25 cellular contexts compared by ENCODE assay signal in the genomic region with DNA sequence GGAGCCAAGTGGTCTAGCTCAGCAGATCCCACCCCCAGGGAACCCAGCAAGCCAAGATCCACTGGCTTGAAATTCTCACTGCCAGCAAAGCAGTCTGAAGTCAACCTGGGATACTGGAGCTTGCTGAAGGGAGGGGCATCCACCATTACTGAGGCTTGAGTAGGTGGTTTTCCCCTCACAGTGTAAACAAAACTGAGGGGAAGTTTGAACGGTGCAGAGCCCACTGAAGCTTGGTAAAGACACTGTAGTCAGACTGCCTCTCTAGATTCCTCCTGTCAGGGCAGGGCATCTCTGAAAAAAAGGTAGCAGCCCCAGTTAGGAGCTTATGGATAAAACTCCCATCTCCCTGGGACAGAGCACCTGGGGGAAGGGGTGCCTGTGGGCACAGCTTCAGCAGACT.
DNase-seq lines count a peak whose midpoint lies in the region; ATAC-seq, FAIRE-seq and TF ChIP-seq lines count a peak whose summit lies in the region.
"Had no signal": no experiment of that assay in that cellular context is flagged by ENCODE, and none has a peak within 500 bp of the region (broad histone marks: within the 10 kb centered on the region; RNA-seq: fewer than 3 reads in every experiment).

No MANE protein-coding gene starts in this region.

- no peak overlapping the region for H2BK15ac ChIP-seq in H1 (ENCODE audit: low read length)

- H3K79me2 ChIP-seq in H1 (ENCODE audit: control insufficient read depth in 1 of 2, insufficient read depth in 2 of 2, low read length in 2 of 2): no peaks in the 10 kb centered on the region

- no peak overlapping the region for H3K14ac ChIP-seq in H1 (ENCODE audit: insufficient read length)

- POLR2A ChIA-PET in H1 (lab: Charles Lee; ENCODE audit: partially characterized antibody): interaction anchor here (0.6 kb wide), 1 partner anchor 62 kb away, joined by 3 read pairs; no protein-coding TSS in a partner anchor

- H3K4ac ChIP-seq in H1 (replicated peaks; ENCODE audit: insufficient read length, low read depth, low read length): no peak overlapping the region

- DNase-seq in H1 (ENCODE audit: low read depth in 1 of 2, low spot score in 2 of 2): no peak
- no peak for DNase-seq in midbrain (lab: John Stamatoyannopoulos, UW)
- no peak for DNase-seq in RCC 7860 (ENCODE audit: low spot score)
- no peak for DNase-seq in effector CD8-positive, alpha-beta T cell (lab: John Stamatoyannopoulos, UW)
- no peak for DNase-seq in NCI-H2107 (lab: John Stamatoyannopoulos, UW)
- DNase-seq: 8988T; ACHN; AML-193; BE2C; CD4-positive, alpha-beta T cell; CD8-positive, alpha-beta memory T cell; DMS 273 treated with DMSO at 0.1 percent for 48 hours; DMS79; EL; GDM1; GM23248; H9 had no signal

- H3K4me2 ChIP-seq in H1 (ENCODE audit: insufficient read depth in 1 of 2, low read depth in 2 of 2, low read length in 2 of 2): no peak overlapping the region
- H3K4me2 ChIP-seq: A549; BLaER1 treated with 17β-estradiol and CSF1 and Interleukin-3, amounts not matched to agents 10 nM and 100 nM had no signal

- no peak for TF ChIP-seq CTCF in H1 (IDR thresholded peaks at IDR 0.05; ENCODE audit: control extremely low read depth in 1 of 3, insufficient read depth in 1 of 3, low read depth in 1 of 3, low read length in 3 of 3)

- TF ChIP-seq POLR2A in H1 (IDR thresholded peaks at IDR 0.05; ENCODE audit: control extremely low read depth in 1 of 2, low read depth in 2 of 2, low read length in 2 of 2): no peak

- H3K9ac ChIP-seq in H1 (replicated peaks in 1 of 4; ENCODE audit: extremely low read depth in 1 of 4, low read depth in 3 of 4, low read length in 3 of 4): no peak overlapping the region
- H3K9ac ChIP-seq: BLaER1 treated with 17β-estradiol and CSF1 and Interleukin-3, amounts not matched to agents 10 nM and 100 nM; GM23248 had no signal

- no peak overlapping the region for H2BK5ac ChIP-seq in H1 (ENCODE audit: low read depth, low read length)

- no peak overlapping the region for H3K23ac ChIP-seq in H1 (ENCODE audit: insufficient read length)

- no peak overlapping the region for H2BK20ac ChIP-seq in H1 (ENCODE audit: low read length)

- WGBS in H1 (ENCODE audit: extremely low coverage in 1 of 2, insufficient coverage in 1 of 2, insufficient read length in 1 of 2, insufficient replicate concordance in 2 of 2, low coverage in 1 of 2, low lambda C conversion rate in 2 of 2, missing lambda C conversion rate in 1 of 2), 2 experiments: 80% methylated on average over 1 of the region's 1 CpG; no CpG with 5 or more reads in 1 of the 2 experiments

- no peaks in the 10 kb centered on the region for H3K79me1 ChIP-seq in H1 (ENCODE audit: low read depth, low read length)

- 0 out of 2 replicates have a peak overlapping the region, but pooled peaks have one; percentile 59 for H2AFZ ChIP-seq in H1 (ENCODE audit: low read length)
- H2AFZ ChIP-seq: GM23248 had no signal

- CTCF ChIA-PET in H1 (lab: Charles Lee; ENCODE audit: partially characterized antibody): interaction anchor here (1.6 kb wide), 1 partner anchor 11 kb away, joined by 3 read pairs; no protein-coding TSS in a partner anchor

- no peaks in the 10 kb centered on the region for H3K36me3 ChIP-seq in H1 (ENCODE audit: control insufficient read depth in 2 of 4, insufficient read depth in 4 of 4, low read length in 3 of 4)
- H3K36me3 ChIP-seq: BE2C; BLaER1 treated with 17β-estradiol and CSF1 and Interleukin-3, amounts not matched to agents 10 nM and 100 nM had no signal

- no peak overlapping the region for H4K8ac ChIP-seq in H1 (ENCODE audit: extremely low read depth, insufficient read depth, low read length)

- no peaks in the 10 kb centered on the region for H3K27me3 ChIP-seq in H1 (replicated peaks in 1 of 4; ENCODE audit: control insufficient read depth in 3 of 4, extremely low read depth in 1 of 4, insufficient read depth in 3 of 4, low read length in 3 of 4)
- H3K27me3 ChIP-seq: BE2C; BLaER1 treated with 17β-estradiol and CSF1 and Interleukin-3, amounts not matched to agents 10 nM and 100 nM had no signal

- H4K5ac ChIP-seq in H1 (ENCODE audit: insufficient read length, low read depth, low read length): no peak overlapping the region

- no peaks in the 10 kb centered on the region for H3K9me3 ChIP-seq in H1 (ENCODE audit: insufficient read depth in 2 of 2, low read depth in 1 of 2, low read length in 1 of 2)
- H3K9me3 ChIP-seq: A549; BE2C; BLaER1 treated with 17β-estradiol and CSF1 and Interleukin-3, amounts not matched to agents 10 nM and 100 nM had no signal

- H3K56ac ChIP-seq in H1 (replicated peaks; ENCODE audit: insufficient read length, low read depth, low read length): no peak overlapping the region

- no peak for TF ChIP-seq EP300 in H1 (IDR thresholded peaks at IDR 0.05; ENCODE audit: borderline replicate concordance in 1 of 2, low read depth in 2 of 2, low read length in 2 of 2)

- ATAC-seq in GM18868 (IDR thresholded peaks at IDR 0.05; ENCODE audit: unreplicated experiment) (peak; percentile 98), HG03432 (IDR thresholded peaks at IDR 0.05; ENCODE audit: unreplicated experiment) (peak; percentile 66)
- ATAC-seq: A549, HCT116 had no signal

- no peak overlapping the region for H2AK5ac ChIP-seq in H1 (ENCODE audit: low read depth, low read length)

- H3K4me1 ChIP-seq in H1 (replicated peaks in 1 of 4; ENCODE audit: control insufficient read depth in 3 of 4, insufficient read depth in 4 of 4, low read length in 3 of 4): no peaks in the 10 kb centered on the region
- H3K4me1 ChIP-seq: A549; BE2C; BLaER1 treated with 17β-estradiol and CSF1 and Interleukin-3, amounts not matched to agents 10 nM and 100 nM had no signal

- no peak for TF ChIP-seq RAD21 in H1 (IDR thresholded peaks at IDR 0.05 in 1 of 2, conservative IDR thresholded peaks at IDR 0.05 in 1 of 2; ENCODE audit: low read depth in 2 of 2, low read length in 2 of 2)

- no peak overlapping the region for H3K4me3 ChIP-seq in H1 (ENCODE audit: extremely low read depth in 1 of 4, insufficient read depth in 2 of 4, low read depth in 3 of 4, low read length in 4 of 4)
- H3K4me3 ChIP-seq: A549; BLaER1 treated with 17β-estradiol and CSF1 and Interleukin-3, amounts not matched to agents 10 nM and 100 nM; GM23248 had no signal

- H4K20me1 ChIP-seq in H1 (replicated peaks in 1 of 2; ENCODE audit: control insufficient read depth in 1 of 2, insufficient read depth in 2 of 2, low read length in 2 of 2): no peaks in the 10 kb centered on the region
- H4K20me1 ChIP-seq: BLaER1 treated with 17β-estradiol and CSF1 and Interleukin-3, amounts not matched to agents 10 nM and 100 nM had no signal

- no peak overlapping the region for H3K18ac ChIP-seq in H1 (ENCODE audit: extremely low read depth, low read length)

- H2BK12ac ChIP-seq in H1 (ENCODE audit: low read depth, low read length): no peak overlapping the region

- no peak overlapping the region for H2BK120ac ChIP-seq in H1 (replicated peaks; ENCODE audit: low read depth, low read length)

- H4K91ac ChIP-seq in H1 (replicated peaks; ENCODE audit: insufficient read length, low read length): no peak overlapping the region

- FAIRE-seq in H1 (lab: Jason Lieb, UNC) (no peak), RCC 7860 (lab: Jason Lieb, UNC) (no peak)
- FAIRE-seq: A549, D721Med, GM12892, GM19239 had no signal

- no peaks in the 10 kb centered on the region for H3K23me2 ChIP-seq in H1 (ENCODE audit: low read depth, low read length)

- no peak overlapping the region for H3K27ac ChIP-seq in H1 (ENCODE audit: low read depth, low read length)
- H3K27ac ChIP-seq: A549; BLaER1 treated with 17β-estradiol and CSF1 and Interleukin-3, amounts not matched to agents 10 nM and 100 nM; GM23248 had no signal

TF ChIP-seq in H1, 55 proteins besides CTCF, POLR2A, EP300 and RAD21:
- no peak for TF ChIP-seq HDAC2 (IDR thresholded peaks at IDR 0.05; ENCODE audit: borderline replicate concordance in 1 of 2, low read depth in 2 of 2, low read length in 2 of 2)
- TF ChIP-seq RXRA (IDR thresholded peaks at IDR 0.05; ENCODE audit: insufficient read depth, low read depth, low read length): no peak
- TF ChIP-seq TBP (IDR thresholded peaks at IDR 0.05; ENCODE audit: low read depth, low read length): no peak
- no peak for TF ChIP-seq CREB1 (IDR thresholded peaks at IDR 0.05)
- TF ChIP-seq EZH2 (IDR thresholded peaks at IDR 0.05; ENCODE audit: low read depth, low read length, severe bottlenecking): no peak
- TF ChIP-seq KDM5A (IDR thresholded peaks at IDR 0.05; ENCODE audit: low read length): no peak
- no peak for TF ChIP-seq CHD2 (IDR thresholded peaks at IDR 0.05; ENCODE audit: low read length)
- no peak for TF ChIP-seq BACH1 (IDR thresholded peaks at IDR 0.05; ENCODE audit: low read length)
- no peak for TF ChIP-seq GABPA (IDR thresholded peaks at IDR 0.05; ENCODE audit: borderline replicate concordance, insufficient read depth, low read length)
- TF ChIP-seq YY1 (IDR thresholded peaks at IDR 0.05; ENCODE audit: low read depth, low read length): no peak
- no peak for TF ChIP-seq SIX5 (IDR thresholded peaks at IDR 0.05; ENCODE audit: low read depth, low read length)
- TF ChIP-seq TEAD4 (IDR thresholded peaks at IDR 0.05; ENCODE audit: low read depth, low read length): no peak
- TF ChIP-seq KDM4A (IDR thresholded peaks at IDR 0.05; ENCODE audit: low read depth, low read length, severe bottlenecking): no peak
